In the genomic region with DNA sequence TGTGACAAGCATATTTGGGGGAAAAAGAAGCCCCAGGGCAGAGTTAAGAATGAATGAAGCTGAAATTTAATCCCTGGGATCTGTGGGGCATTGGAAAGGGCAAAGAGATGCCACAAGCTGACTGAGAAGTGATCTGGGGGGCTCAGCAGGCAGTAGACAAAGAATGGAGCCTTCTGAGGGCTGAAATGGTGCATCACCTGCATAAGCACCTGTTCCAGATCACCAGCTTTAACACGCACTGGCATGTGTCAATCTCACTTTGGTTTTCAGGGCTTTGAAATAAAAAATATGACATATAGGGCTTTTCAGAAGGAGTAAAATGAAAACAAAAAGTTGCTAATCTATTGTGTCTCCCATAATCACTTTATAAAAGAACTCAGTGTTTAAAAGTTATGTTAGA, we compare ENCODE assay signal across 18 cellular contexts.
A peak's percentile ranks its signal among the peaks of the same experiment; 100 is the strongest.
DNase-seq lines count a peak whose midpoint lies in the region; ATAC-seq and TF ChIP-seq lines count a peak whose summit lies in the region.
"Had no signal": no experiment of that assay in that cellular context is flagged by ENCODE, and none has a peak within 500 bp of the region (broad histone marks: within the 10 kb centered on the region; RNA-seq: fewer than 3 reads in every experiment).

No MANE protein-coding gene starts in this region.

- TF ChIP-seq CTCF in VCaP (conservative IDR thresholded peaks at IDR 0.05) (no peak), progenitor cell of endocrine pancreas (IDR thresholded peaks at IDR 0.05; ENCODE audit: unreplicated experiment) (no peak), PC-9 (conservative IDR thresholded peaks at IDR 0.05) (no peak)

- H2AFZ ChIP-seq in PC-9: no peak overlapping the region
- H2AFZ ChIP-seq: GM23338 had no signal

- peak overlapping the region; percentile 39 for H3K27ac Mint-ChIP-seq in progenitor cell of endocrine pancreas
- H3K27ac Mint-ChIP-seq: CD4-positive, CD25-positive, alpha-beta regulatory T cell; GM23338 had no signal

- no peaks in the 10 kb centered on the region for H3K79me2 ChIP-seq in PC-9 (ENCODE audit: low read depth)

- H3K4me1 ChIP-seq in PC-9 (replicated peaks; ENCODE audit: insufficient read depth): no peaks in the 10 kb centered on the region
- H3K4me1 ChIP-seq: SJSA1 had no signal

- no peaks in the 10 kb centered on the region for H3K9me3 ChIP-seq in PC-9 (ENCODE audit: insufficient read depth, low read depth)
- H3K9me3 ChIP-seq: MG63, SJSA1 had no signal

- ATAC-seq in GM18909 (IDR thresholded peaks at IDR 0.05; ENCODE audit: poor library complexity, unreplicated experiment) (peak; percentile 59), HG03175 (IDR thresholded peaks at IDR 0.05; ENCODE audit: unreplicated experiment) (peak; percentile 50)
- ATAC-seq: GM23338 had no signal

- H3K4me2 ChIP-seq in PC-9: no peak overlapping the region
- H3K4me2 ChIP-seq: GM23338 had no signal

- no peak for DNase-seq in progenitor cell of endocrine pancreas (ENCODE audit: low spot score, unreplicated experiment)
- DNase-seq in SHP77 (lab: John Stamatoyannopoulos, UW): no peak
- DNase-seq in PC-9: no peak
- DNase-seq in activated naive CD4-positive, alpha-beta T cell (lab: John Stamatoyannopoulos, UW): no peak
- DNase-seq: CD4-positive, CD25-positive, alpha-beta regulatory T cell; DMS 273 treated with DMSO at 0.1 percent for 48 hours; HCEC 1CT; Kasumi-1; MG63; NCI-H1436; NCI-H187 treated with DMSO at 0.1 percent for 48 hours; NCI-H226; NCI-H524 had no signal

- no peak overlapping the region for H3K4me3 Mint-ChIP-seq in progenitor cell of endocrine pancreas (ENCODE audit: low read depth)
- H3K4me3 Mint-ChIP-seq: CD4-positive, CD25-positive, alpha-beta regulatory T cell; GM23338 had no signal

- no peak overlapping the region for H3K4me3 ChIP-seq in PC-9
- H3K4me3 ChIP-seq: GM23338, MG63, SJSA1 had no signal

- no peaks in the 10 kb centered on the region for H3K9me2 ChIP-seq in PC-9 (ENCODE audit: insufficient read depth)

- POLR2A ChIA-PET in PC-9 (lab: Charles Lee; ENCODE audit: unreplicated experiment): no interaction called here

- H3K4me1 Mint-ChIP-seq in progenitor cell of endocrine pancreas (ENCODE audit: low read depth): peaks cover 9% of the 10 kb centered on the region
- H3K4me1 Mint-ChIP-seq: CD4-positive, CD25-positive, alpha-beta regulatory T cell; GM23338 had no signal

- no peaks in the 10 kb centered on the region for H3K9me3 Mint-ChIP-seq in progenitor cell of endocrine pancreas (ENCODE audit: low read depth)
- H3K9me3 Mint-ChIP-seq: GM23338 had no signal

- intact Hi-C loops in PC-9 (cut with micrococcal nuclease; ENCODE audit: unreplicated experiment): no loop called here

- no peaks in the 10 kb centered on the region for H3K36me3 Mint-ChIP-seq in progenitor cell of endocrine pancreas (ENCODE audit: insufficient read depth)
- H3K36me3 Mint-ChIP-seq: CD4-positive, CD25-positive, alpha-beta regulatory T cell had no signal

- H3K27me3 Mint-ChIP-seq in progenitor cell of endocrine pancreas: peaks cover 6% of the 10 kb centered on the region

- no peaks in the 10 kb centered on the region for H3F3A ChIP-seq in PC-9 (ENCODE audit: insufficient read depth, low read depth)

- H3K27me3 ChIP-seq in PC-9 (ENCODE audit: insufficient read depth, low read depth): no peaks in the 10 kb centered on the region
- H3K27me3 ChIP-seq: MG63, SJSA1 had no signal

- CTCF ChIA-PET in PC-9 (lab: Charles Lee): no interaction called here

- H3K36me3 ChIP-seq in PC-9 (ENCODE audit: low read depth): no peaks in the 10 kb centered on the region
- H3K36me3 ChIP-seq: MG63, SJSA1 had no signal

- H4K20me1 ChIP-seq in PC-9 (ENCODE audit: insufficient read depth): no peaks in the 10 kb centered on the region

- H3K27ac ChIP-seq in VCaP (peak overlapping the region; percentile 67), PC-9 (no peak overlapping the region)
- H3K27ac ChIP-seq: SJSA1 had no signal

- BruUV-seq in PC-9 (replicated peaks; lab: Mats Ljungman, UMichigan): no TSS peak
